In the genomic region with DNA sequence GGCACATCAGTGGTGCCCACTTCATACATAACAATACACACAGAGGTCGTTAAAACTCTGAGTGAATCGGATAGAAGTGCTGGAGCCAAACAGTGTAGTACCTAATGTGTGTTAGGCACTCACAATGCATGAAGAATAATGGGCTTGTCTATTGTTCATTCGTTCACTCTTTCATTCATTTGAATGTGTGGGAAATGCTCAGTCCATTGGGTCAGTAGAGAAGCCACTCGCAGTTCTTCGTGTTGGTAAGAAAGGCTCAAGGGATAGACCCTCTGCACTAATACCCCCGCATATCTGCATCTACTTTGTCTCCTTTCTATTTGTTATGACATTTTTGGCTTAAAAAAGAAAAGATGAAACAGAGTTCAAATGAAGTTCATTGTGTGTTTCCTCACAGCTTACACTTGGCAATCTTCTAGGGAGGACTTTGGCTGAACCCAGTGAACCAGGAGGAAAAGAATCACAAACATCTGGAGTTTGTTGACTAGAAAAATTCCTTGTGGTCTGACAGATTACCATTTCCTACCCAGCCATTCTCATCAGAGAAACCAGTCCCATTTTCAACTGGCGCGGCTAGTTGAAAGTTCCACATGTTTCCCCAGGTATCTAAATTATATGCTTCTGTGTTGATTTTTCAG, we compare ENCODE assay signal across 11 cellular contexts. TPM values are rescaled to one million over a fixed set of nuclear protein-coding genes. Genes with fewer than 3 reads are reported as not detected.
DNase-seq lines count a peak whose midpoint lies in the region; ATAC-seq and TF ChIP-seq lines count a peak whose summit lies in the region.
"Had no signal": no experiment of that assay in that cellular context is flagged by ENCODE, and none has a peak within 500 bp of the region (broad histone marks: within the 10 kb centered on the region; RNA-seq: fewer than 3 reads in every experiment).

No MANE protein-coding gene starts in this region.

- ATAC-seq in aorta (ENCODE audit: low FRiP score): peak; percentile 81
- no peak for ATAC-seq in GM21528 (IDR thresholded peaks at IDR 0.05; ENCODE audit: low FRiP score, unreplicated experiment)
- no peak for ATAC-seq in HG02571 (IDR thresholded peaks at IDR 0.05; ENCODE audit: unreplicated experiment)

- no peaks in the 10 kb centered on the region for H3K36me3 ChIP-seq in esophagus muscularis mucosa
- no peaks in the 10 kb centered on the region for H3K36me3 ChIP-seq in aorta (ENCODE audit: control insufficient read depth in 1 of 2, insufficient read depth in 2 of 2, low read length in 1 of 2)

- no peak for TF ChIP-seq EP300 in esophagus muscularis mucosa (IDR thresholded peaks at IDR 0.05)

- no peaks in the 10 kb centered on the region for H3K27me3 ChIP-seq in esophagus muscularis mucosa
- no peaks in the 10 kb centered on the region for H3K27me3 ChIP-seq in aorta (ENCODE audit: control insufficient read depth in 1 of 2, insufficient read depth in 2 of 2, low read length in 1 of 2)

- H3K9me3 ChIP-seq in esophagus muscularis mucosa (no peaks in the 10 kb centered on the region), aorta (ENCODE audit: control insufficient read depth, low read length) (no peaks in the 10 kb centered on the region)

- 12% methylated on average over 8 of the region's 8 CpGs for WGBS in esophagus muscularis mucosa
- WGBS in aorta, 2 donors: 17 to 30% methylated on average over 8 of the region's 8 CpGs

- H3K27ac ChIP-seq in esophagus muscularis mucosa (replicated peaks in 1 of 4) (peak overlapping the region; percentile 74 to 88 (median 82)), aorta (ENCODE audit: low read depth in 1 of 2, low read length in 2 of 2) (peak overlapping the region; percentile 34 to 63)
- H3K27ac ChIP-seq: 22Rv1 had no signal

- intact Hi-C loops in esophagus muscularis mucosa (cut with DNase I) (no loop called here), aorta (cut with DNase I) (loop anchor here in 1 of 2 donors (5.0 kb wide), 1 partner anchor 42 kb away; no protein-coding TSS in a partner anchor)

- DNase-seq in DMS 273 (lab: John Stamatoyannopoulos, UW; ENCODE audit: unreplicated experiment): peak; percentile 41
- no peak for DNase-seq in DMS 273 treated with DMSO at 0.1 percent for 48 hours (lab: John Stamatoyannopoulos, UW)
- peak; percentile 84 for DNase-seq in esophagus muscularis mucosa (ENCODE audit: extremely low spot score)
- DNase-seq in myocyte (ENCODE audit: low read depth): peak; percentile 89
- DNase-seq in aorta: no peak
- DNase-seq in GM20000 (ENCODE audit: low spot score): no peak
- DNase-seq: activated CD4-positive, alpha-beta T cell treated with anti-CD3 and anti-CD28 coated beads for 48 hours; NCI-H446 had no signal

- no peak for TF ChIP-seq POLR2A in esophagus muscularis mucosa (IDR thresholded peaks at IDR 0.05; ENCODE audit: low read depth)

- no peak for TF ChIP-seq CTCF in esophagus muscularis mucosa (IDR thresholded peaks at IDR 0.05)
- no peak for TF ChIP-seq CTCF in GM20000 (IDR thresholded peaks at IDR 0.05; ENCODE audit: extremely low read depth, missing control alignments)

- H3K4me1 ChIP-seq in esophagus muscularis mucosa: peaks cover 41 to 99% (median 93%) of the 10 kb centered on the region in 4 donors
- no peaks in the 10 kb centered on the region for H3K4me1 ChIP-seq in aorta (ENCODE audit: control insufficient read depth in 1 of 2, insufficient read depth in 2 of 2, low read length in 2 of 2)

- peak overlapping the region; percentile 18 to 31 (median 26) for H3K4me3 ChIP-seq in esophagus muscularis mucosa
- H3K4me3 ChIP-seq in aorta (ENCODE audit: low read length in 2 of 2): no peak overlapping the region

RNA-seq across cellular contexts. Expression of a gene that starts 32.9 kb away (rescaled TPM):
- total RNA-seq in esophagus muscularis mucosa (10 to 100 TPM; 45.7 to 74.9 (median 50.3) TPM), myocyte (56.8 and 57.1 TPM in 2 replicates), aorta (10 to 100 TPM; 71.5 to 81.0 TPM)
- polyA plus RNA-seq in myocyte (2012): 55.0 TPM
- polyA plus RNA-seq in aorta: 10 to 100 TPM; 44.9 to 63.5 TPM

RNA-seq across cellular contexts. Expression of a gene that starts 36.7 kb away (rescaled TPM):
- total RNA-seq in esophagus muscularis mucosa (10 to 100 TPM in 3 of 4 donors, 1 to 10 TPM in 1; 6.6 to 93.0 (median 29.8) TPM), myocyte (not detected in 2 replicates), aorta (100 to 1,000 TPM; 222 to 323 TPM)
- 0.55 TPM for polyA plus RNA-seq in myocyte (2012)
- polyA plus RNA-seq in aorta: 10 to 100 TPM in 1 of 2 donors, 1 to 10 TPM in 1; 2.4 to 17.8 TPM

Comparison
In these comparisons a context has a peak if more than half of its experiments do, and no peak if none do; other contexts are left out.
1. DNase-seq: peak in DMS 273 (single experiment), esophagus muscularis mucosa (single experiment) and myocyte (single experiment); none in DMS 273 treated with DMSO at 0.1 percent for 48 hours (single experiment), aorta (0 of 2) and GM20000 (single experiment).
2. H3K4me3 ChIP-seq: peak in esophagus muscularis mucosa (4 of 4); none in aorta (0 of 2).